9 cellular contexts compared by ENCODE assay signal in the genomic region with DNA sequence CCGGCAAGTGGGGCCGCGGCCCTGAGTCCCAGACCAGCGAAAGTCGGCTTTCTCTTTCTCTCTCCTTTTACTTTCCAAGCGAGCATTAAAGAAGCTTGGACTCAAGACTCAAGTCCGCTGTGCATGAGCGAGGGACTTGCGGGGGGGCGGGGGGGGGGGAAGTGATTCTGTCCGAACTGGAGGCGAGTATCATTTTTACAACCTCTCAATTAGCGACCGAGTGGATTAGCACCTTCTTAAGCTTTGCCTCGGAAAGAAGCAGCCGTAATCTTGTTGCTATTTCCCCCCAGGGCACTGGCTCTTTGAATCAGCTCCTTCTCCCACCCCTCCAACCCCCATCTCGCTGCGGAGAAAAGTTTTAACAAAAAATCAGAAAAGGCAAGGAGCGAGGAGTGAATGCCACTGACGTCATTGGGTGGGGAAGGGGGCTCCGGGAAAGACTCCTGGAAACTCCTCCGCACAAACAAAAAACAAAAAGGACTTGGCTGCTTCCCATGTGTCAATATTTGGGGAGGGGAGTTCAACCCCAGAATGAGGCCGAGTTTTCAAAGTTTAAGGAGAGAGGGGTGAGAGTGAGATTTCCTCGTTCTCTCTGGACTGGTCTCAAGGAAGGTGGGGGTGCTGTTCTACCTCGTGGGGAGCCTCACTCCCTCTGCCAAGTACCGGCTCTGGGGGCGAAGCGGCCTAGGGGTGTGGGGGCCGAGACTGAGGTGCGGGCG. TPM values are rescaled to one million over a fixed set of nuclear protein-coding genes. Genes with fewer than 3 reads are reported as not detected.
DNase-seq lines count a peak whose midpoint lies in the region; ATAC-seq and TF ChIP-seq lines count a peak whose summit lies in the region.
"Had no signal": no experiment of that assay in that cellular context is flagged by ENCODE, and none has a peak within 500 bp of the region (broad histone marks: within the 10 kb centered on the region; RNA-seq: fewer than 3 reads in every experiment).

No MANE protein-coding gene starts in this region.

- peaks cover 0 to 11% (median 0%) of the 10 kb centered on the region in 5 experiments for H3K9me3 Mint-ChIP-seq in brain
- no peaks in the 10 kb centered on the region for H3K9me3 Mint-ChIP-seq in mesothelial cell of epicardium

- H4K20me1 ChIP-seq in GM23248 (ENCODE audit: insufficient read depth) = no peaks in the 10 kb centered on the region

- no peaks in the 10 kb centered on the region for H3K9me2 ChIP-seq in GM23248 (ENCODE audit: insufficient read depth)

- H3K4me2 ChIP-seq in GM23248 (ENCODE audit: unreplicated experiment) = peak overlapping the region; percentile 27

- peaks cover 15% of the 10 kb centered on the region for H3K36me3 Mint-ChIP-seq in brain
- no peaks in the 10 kb centered on the region for H3K36me3 Mint-ChIP-seq in mesothelial cell of epicardium

- no peaks in the 10 kb centered on the region for H3K9me3 ChIP-seq in GM23248 (ENCODE audit: low read depth)
- H3K9me3 ChIP-seq in mononuclear cell (ENCODE audit: low read depth, low read length) = no peaks in the 10 kb centered on the region
- H3K9me3 ChIP-seq in WERI-Rb-1 (ENCODE audit: severe bottlenecking) = peaks cover 1% of the 10 kb centered on the region

- H3K27ac Mint-ChIP-seq in brain (peak overlapping the region; percentile 93 to 98 (median 94)), mesothelial cell of epicardium (no peak overlapping the region)

- H3K4me1 Mint-ChIP-seq in brain (peaks cover 64% of the 10 kb centered on the region), mesothelial cell of epicardium (peaks cover 34% of the 10 kb centered on the region)

- H3K4me1 ChIP-seq in GM23248 (ENCODE audit: insufficient read depth) (peaks cover 15% of the 10 kb centered on the region), mononuclear cell (ENCODE audit: insufficient read depth, low read length) (peaks cover 87% of the 10 kb centered on the region)

- H3K4me3 ChIP-seq in GM23248 (peak overlapping the region; percentile 53), mononuclear cell (ENCODE audit: low read length) (peak overlapping the region; percentile 13), WERI-Rb-1 (ENCODE audit: low read depth, low read length) (no peak overlapping the region)

- no peaks in the 10 kb centered on the region for H3K79me2 ChIP-seq in GM23248 (ENCODE audit: insufficient read depth)

- H3K9ac ChIP-seq in GM23248 = no peak overlapping the region

- no peaks in the 10 kb centered on the region for H3F3A ChIP-seq in GM23248 (ENCODE audit: insufficient read depth)

- in situ Hi-C loops in GM23248 (cut with MboI) = no loop called here

- 2% methylated on average over 23 to 31 of the region's 31 CpGs for WGBS in GM23248 (ENCODE audit: low coverage in 1 of 2, low lambda C conversion rate in 2 of 2, missing lambda C conversion rate in 2 of 2), 2 experiments

- no peak for DNase-seq in GM23248
- no peak for DNase-seq in mesothelial cell of epicardium (ENCODE audit: low spot score in 2 of 2, unreplicated experiment in 2 of 2)
- DNase-seq in erythroblast (lab: John Stamatoyannopoulos, UW) = no peak
- DNase-seq in WERI-Rb-1 = no peak
- DNase-seq: RPMI8226 had no signal

- no peak for TF ChIP-seq CTCF in 22Rv1 (IDR thresholded peaks at IDR 0.05)
- TF ChIP-seq CTCF in brain (conservative IDR thresholded peaks at IDR 0.05) = no peak
- no peak for TF ChIP-seq CTCF in mesothelial cell of epicardium (IDR thresholded peaks at IDR 0.05; ENCODE audit: unreplicated experiment)
- TF ChIP-seq CTCF in WERI-Rb-1 (IDR thresholded peaks at IDR 0.05; ENCODE audit: low read depth, low read length) = no peak

- H3K27me3 Mint-ChIP-seq in brain (peaks cover 67% of the 10 kb centered on the region), mesothelial cell of epicardium (ENCODE audit: low read depth) (peaks cover 95% of the 10 kb centered on the region)

- no peak overlapping the region for H2AFZ ChIP-seq in GM23248

- H3K36me3 ChIP-seq in GM23248 (ENCODE audit: low read depth) (no peaks in the 10 kb centered on the region), WERI-Rb-1 (no peaks in the 10 kb centered on the region)

- no peak for TF ChIP-seq POLR2A in erythroblast (IDR thresholded peaks at IDR 0.05; ENCODE audit: low read length)

- H3K27ac ChIP-seq in 22Rv1 = peak overlapping the region; percentile 82
- no peak overlapping the region for H3K27ac ChIP-seq in GM23248
- no peak overlapping the region for H3K27ac ChIP-seq in WERI-Rb-1

- peak overlapping the region; percentile 90 to 96 (median 93) for H3K4me3 Mint-ChIP-seq in brain
- no peak overlapping the region for H3K4me3 Mint-ChIP-seq in mesothelial cell of epicardium

- no peak for ATAC-seq in GM21381 (IDR thresholded peaks at IDR 0.05; ENCODE audit: unreplicated experiment)

- peaks cover 89% of the 10 kb centered on the region for H3K27me3 ChIP-seq in GM23248 (replicated peaks; ENCODE audit: insufficient read depth)
- H3K27me3 ChIP-seq in mononuclear cell (ENCODE audit: insufficient read depth, low read length) = peaks cover 96% of the 10 kb centered on the region
- H3K27me3 ChIP-seq in WERI-Rb-1 (ENCODE audit: insufficient read depth, low read depth, severe bottlenecking) = peaks cover 99% of the 10 kb centered on the region

RNA-seq across cellular contexts. Expression of a gene that starts 2.3 kb away (rescaled TPM):
- total RNA-seq in GM23248 (2014; rRNA removed; shearing (Covaris generic)) = not detected in 2 replicates
- 0.21 TPM in 1 of 2 replicates, not detected in the other for polyA plus RNA-seq in GM23248 (2016; fragmentation: Nextera tagmentation; extraction: Ambion mirVana)
- polyA plus RNA-seq in brain (ENCODE audit: insufficient read depth, low read depth, low replicate concordance) = 16.7 TPM
- 0.21 TPM for total RNA-seq in mononuclear cell
- total RNA-seq in mesothelial cell of epicardium = not detected in 3 replicates
